Comparison of ENCODE assay signal across 14 cellular contexts in genomic region chr12:11377420-11377819, GRCh38. TPM values are rescaled to one million over a fixed set of nuclear protein-coding genes. Genes with fewer than 3 reads are reported as not detected.
"Had no signal": no experiment of that assay in that cellular context is flagged by ENCODE, and none has a peak within 500 bp of the region (broad histone marks: within the 10 kb centered on the region; RNA-seq: fewer than 3 reads in every experiment).

No MANE protein-coding gene starts in this region.

RNA-seq across cellular contexts. Expression of gene PRB2, which starts 17.9 kb away (rescaled TPM):
- total RNA-seq: activated B cell treated with CpG ODN at 0.5 μM for 24 hours; activated CD4-positive, alpha-beta memory T cell treated with anti-CD3 and anti-CD28 coated beads for 36 hours; activated CD4-positive, alpha-beta memory T cell treated with anti-CD3 and anti-CD28 coated beads, Interleukin-2, amount 10 ng/mL, durations not matched to agents 7 days and 5 days; activated CD4-positive, alpha-beta T cell treated with anti-CD3 and anti-CD28 coated beads for 36 hours; activated CD4-positive, alpha-beta T cell treated with anti-CD3 and anti-CD28 coated beads, Interleukin-2, amount 10 ng/mL, durations not matched to agents 24 days and 14 days; activated CD4-positive, alpha-beta T cell treated with anti-CD3 and anti-CD28 coated beads, Interleukin-2, amount 10 ng/mL, durations not matched to agents 7 days and 5 days; activated CD8-positive, alpha-beta memory T cell treated with anti-CD3 and anti-CD28 coated beads for 36 hours; activated CD8-positive, alpha-beta memory T cell treated with anti-CD3 and anti-CD28 coated beads, Interleukin-2, amount 10 ng/mL, durations not matched to agents 7 days and 5 days; activated CD8-positive, alpha-beta T cell treated with anti-CD3 and anti-CD28 coated beads for 36 hours; activated CD8-positive, alpha-beta T cell treated with anti-CD3 and anti-CD28 coated beads, Interleukin-2, amount 10 ng/mL, durations not matched to agents 7 days and 5 days; T-cell; T-helper 1 cell treated with Interleukin-12 subunit alpha and Interleukin-12 subunit beta and Interleukin-4 antibody, amounts not matched to agents 30 ng/mL and 1 ng/mL, for 36 hours; T-helper 17 cell; T-helper 2 cell treated with Interferon-gamma antibody and Interleukin-4, amounts not matched to agents 100 ng/mL and 5 ng/mL, for 36 hours had no signal
